Comparison of ENCODE assay signal across 2 cellular contexts in the genomic region with DNA sequence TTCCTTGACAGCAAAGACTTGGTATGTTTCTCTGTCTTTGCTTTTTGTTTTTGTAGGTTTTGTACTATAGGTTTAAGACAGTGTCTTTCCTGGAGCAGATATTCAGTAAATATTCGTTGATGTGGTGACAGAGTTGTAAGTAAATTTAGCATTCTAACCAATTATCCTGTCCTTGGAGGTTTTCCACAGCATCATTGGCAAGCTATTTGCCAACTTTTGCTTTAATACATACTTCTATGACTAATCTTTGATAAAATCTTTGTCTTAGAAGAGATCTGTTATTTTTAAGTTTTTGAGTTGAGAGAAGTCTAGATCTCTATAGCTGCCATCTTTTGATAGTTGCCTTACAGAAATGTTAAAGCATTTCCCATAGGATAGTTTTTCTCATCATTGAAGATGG.
TF ChIP-seq lines count a peak whose summit lies in the region.

No MANE protein-coding gene starts in this region.

TF ChIP-seq in HepG2, 621 proteins besides CTCF, POLR2A, EP300 and RAD21:
- TF ChIP-seq SIN3A (IDR thresholded peaks at IDR 0.05; ENCODE audit: borderline replicate concordance, low read depth, low read length): no peak
- no peak for TF ChIP-seq FOXC1 (CRISPR knock-in tag; IDR thresholded peaks at IDR 0.05; ENCODE audit: borderline replicate concordance)
- TF ChIP-seq, protein P1, sequence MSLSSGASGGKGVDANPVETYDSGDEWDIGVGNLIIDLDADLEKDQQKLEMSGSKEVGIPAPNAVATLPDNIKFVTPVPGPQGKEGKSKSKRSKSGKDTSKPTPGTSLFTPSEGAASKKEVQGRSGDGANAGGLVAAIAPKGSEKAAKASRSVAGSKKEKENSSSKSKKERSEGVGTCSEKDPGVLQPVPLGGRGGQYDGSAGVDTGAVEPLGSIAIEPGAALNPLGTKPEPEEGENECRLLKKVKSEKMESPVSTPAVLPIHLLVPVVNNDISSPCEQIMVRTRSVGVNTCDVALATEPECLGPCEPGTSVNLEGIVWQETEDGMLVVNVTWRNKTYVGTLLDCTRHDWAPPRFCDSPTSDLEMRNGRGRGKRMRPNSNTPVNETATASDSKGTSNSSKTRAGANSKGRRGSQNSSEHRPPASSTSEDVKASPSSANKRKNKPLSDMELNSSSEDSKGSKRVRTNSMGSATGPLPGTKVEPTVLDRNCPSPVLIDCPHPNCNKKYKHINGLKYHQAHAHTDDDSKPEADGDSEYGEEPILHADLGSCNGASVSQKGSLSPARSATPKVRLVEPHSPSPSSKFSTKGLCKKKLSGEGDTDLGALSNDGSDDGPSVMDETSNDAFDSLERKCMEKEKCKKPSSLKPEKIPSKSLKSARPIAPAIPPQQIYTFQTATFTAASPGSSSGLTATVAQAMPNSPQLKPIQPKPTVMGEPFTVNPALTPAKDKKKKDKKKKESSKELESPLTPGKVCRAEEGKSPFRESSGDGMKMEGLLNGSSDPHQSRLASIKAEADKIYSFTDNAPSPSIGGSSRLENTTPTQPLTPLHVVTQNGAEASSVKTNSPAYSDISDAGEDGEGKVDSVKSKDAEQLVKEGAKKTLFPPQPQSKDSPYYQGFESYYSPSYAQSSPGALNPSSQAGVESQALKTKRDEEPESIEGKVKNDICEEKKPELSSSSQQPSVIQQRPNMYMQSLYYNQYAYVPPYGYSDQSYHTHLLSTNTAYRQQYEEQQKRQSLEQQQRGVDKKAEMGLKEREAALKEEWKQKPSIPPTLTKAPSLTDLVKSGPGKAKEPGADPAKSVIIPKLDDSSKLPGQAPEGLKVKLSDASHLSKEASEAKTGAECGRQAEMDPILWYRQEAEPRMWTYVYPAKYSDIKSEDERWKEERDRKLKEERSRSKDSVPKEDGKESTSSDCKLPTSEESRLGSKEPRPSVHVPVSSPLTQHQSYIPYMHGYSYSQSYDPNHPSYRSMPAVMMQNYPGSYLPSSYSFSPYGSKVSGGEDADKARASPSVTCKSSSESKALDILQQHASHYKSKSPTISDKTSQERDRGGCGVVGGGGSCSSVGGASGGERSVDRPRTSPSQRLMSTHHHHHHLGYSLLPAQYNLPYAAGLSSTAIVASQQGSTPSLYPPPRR (CRISPR knock-in tag; IDR thresholded peaks at IDR 0.05; ENCODE audit: borderline replicate concordance): no peak
- TF ChIP-seq ZFP36L1 (CRISPR knock-in tag; IDR thresholded peaks at IDR 0.05): no peak

TF ChIP-seq in K562, 482 proteins besides CTCF, POLR2A, EP300 and RAD21:
- TF ChIP-seq, protein P2, sequence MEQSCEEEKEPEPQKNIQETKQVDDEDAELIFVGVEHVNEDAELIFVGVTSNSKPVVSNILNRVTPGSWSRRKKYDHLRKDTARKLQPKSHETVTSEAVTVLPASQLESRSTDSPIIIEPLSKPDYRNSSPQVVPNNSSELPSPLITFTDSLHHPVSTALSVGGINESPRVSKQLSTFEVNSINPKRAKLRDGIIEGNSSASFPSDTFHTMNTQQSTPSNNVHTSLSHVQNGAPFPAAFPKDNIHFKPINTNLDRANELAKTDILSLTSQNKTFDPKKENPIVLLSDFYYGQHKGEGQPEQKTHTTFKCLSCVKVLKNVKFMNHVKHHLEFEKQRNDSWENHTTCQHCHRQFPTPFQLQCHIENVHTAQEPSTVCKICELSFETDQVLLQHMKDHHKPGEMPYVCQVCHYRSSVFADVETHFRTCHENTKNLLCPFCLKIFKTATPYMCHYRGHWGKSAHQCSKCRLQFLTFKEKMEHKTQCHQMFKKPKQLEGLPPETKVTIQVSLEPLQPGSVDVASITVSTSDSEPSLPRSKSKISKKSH (CRISPR knock-in tag; IDR thresholded peaks at IDR 0.05): no peak
- TF ChIP-seq EWSR1 (IDR thresholded peaks at IDR 0.05; ENCODE audit: borderline replicate concordance, low read depth, partially characterized antibody) (no peak), FOSL1 (tag; conservative IDR thresholded peaks at IDR 0.05) (0 out of 2 replicates have a peak, but pooled peaks have one; percentile 10)
- TF ChIP-seq, protein P3, sequence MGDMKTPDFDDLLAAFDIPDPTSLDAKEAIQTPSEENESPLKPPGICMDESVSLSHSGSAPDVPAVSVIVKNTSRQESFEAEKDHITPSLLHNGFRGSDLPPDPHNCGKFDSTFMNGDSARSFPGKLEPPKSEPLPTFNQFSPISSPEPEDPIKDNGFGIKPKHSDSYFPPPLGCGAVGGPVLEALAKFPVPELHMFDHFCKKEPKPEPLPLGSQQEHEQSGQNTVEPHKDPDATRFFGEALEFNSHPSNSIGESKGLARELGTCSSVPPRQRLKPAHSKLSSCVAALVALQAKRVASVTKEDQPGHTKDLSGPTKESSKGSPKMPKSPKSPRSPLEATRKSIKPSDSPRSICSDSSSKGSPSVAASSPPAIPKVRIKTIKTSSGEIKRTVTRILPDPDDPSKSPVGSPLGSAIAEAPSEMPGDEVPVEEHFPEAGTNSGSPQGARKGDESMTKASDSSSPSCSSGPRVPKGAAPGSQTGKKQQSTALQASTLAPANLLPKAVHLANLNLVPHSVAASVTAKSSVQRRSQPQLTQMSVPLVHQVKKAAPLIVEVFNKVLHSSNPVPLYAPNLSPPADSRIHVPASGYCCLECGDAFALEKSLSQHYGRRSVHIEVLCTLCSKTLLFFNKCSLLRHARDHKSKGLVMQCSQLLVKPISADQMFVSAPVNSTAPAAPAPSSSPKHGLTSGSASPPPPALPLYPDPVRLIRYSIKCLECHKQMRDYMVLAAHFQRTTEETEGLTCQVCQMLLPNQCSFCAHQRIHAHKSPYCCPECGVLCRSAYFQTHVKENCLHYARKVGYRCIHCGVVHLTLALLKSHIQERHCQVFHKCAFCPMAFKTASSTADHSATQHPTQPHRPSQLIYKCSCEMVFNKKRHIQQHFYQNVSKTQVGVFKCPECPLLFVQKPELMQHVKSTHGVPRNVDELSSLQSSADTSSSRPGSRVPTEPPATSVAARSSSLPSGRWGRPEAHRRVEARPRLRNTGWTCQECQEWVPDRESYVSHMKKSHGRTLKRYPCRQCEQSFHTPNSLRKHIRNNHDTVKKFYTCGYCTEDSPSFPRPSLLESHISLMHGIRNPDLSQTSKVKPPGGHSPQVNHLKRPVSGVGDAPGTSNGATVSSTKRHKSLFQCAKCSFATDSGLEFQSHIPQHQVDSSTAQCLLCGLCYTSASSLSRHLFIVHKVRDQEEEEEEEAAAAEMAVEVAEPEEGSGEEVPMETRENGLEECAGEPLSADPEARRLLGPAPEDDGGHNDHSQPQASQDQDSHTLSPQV (IDR thresholded peaks at IDR 0.05): 0 out of 2 replicates have a peak, but pooled peaks have one; percentile 12
